9 cellular contexts compared by ENCODE assay signal in the genomic region with DNA sequence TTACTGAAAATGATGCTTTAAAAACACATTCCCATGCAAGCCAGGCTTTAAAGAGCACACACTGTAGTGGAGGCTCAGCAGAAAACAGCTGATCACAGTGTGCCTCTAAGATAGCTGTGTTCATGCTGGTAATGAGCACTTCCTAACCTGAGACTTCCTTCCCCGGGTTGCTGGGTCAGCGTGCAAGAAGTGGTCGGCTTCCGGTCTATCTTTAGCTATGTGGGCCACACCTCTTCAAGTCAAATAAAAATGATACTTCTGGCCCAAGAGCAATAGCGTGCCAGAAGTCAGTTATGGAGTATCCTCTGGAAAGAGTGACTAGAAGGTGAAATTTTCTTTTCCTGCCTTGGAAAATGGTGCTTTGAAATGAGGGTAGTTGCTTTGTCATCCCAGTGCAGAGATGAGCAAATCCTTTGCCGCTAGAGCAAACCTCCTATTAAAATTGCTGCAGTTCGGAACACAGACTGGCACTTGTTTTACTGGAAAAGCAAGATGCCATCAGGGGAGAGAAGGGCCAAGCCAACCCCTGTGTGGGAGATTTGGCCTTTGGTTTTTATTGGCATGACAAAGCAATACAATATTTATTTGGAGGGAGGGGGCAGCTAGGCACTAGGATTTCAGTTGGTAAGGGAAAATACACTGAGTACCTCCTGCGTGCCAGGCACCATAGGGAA.
A peak's percentile ranks its signal among the peaks of the same experiment; 100 is the strongest.
DNase-seq lines count a peak whose midpoint lies in the region; ATAC-seq, FAIRE-seq and TF ChIP-seq lines count a peak whose summit lies in the region.
"Had no signal": no experiment of that assay in that cellular context is flagged by ENCODE, and none has a peak within 500 bp of the region (broad histone marks: within the 10 kb centered on the region; RNA-seq: fewer than 3 reads in every experiment).

No MANE protein-coding gene starts in this region.

- peak overlapping the region; percentile 66 to 81 for H3K27ac ChIP-seq in A549

- H3K9me3 ChIP-seq in A549 (no peaks in the 10 kb centered on the region), mucosa of descending colon (no peaks in the 10 kb centered on the region)
- H3K9me3 ChIP-seq: uterus had no signal

- CTCF ChIA-PET in A549 (lab: Yijun Ruan, JAX): interaction anchor here (0.5 to 6.6 kb wide), 22 partner anchors 9 to 242 kb away, joined by 3 to 83 read pairs (median 4); no protein-coding TSS in a partner anchor

- TF ChIP-seq RAD21 in A549 (conservative IDR thresholded peaks at IDR 0.05 in 1 of 2, IDR thresholded peaks at IDR 0.05 in 1 of 2): no peak; a peak in 1 of 5 replicates

- TF ChIP-seq CTCF in A549 (IDR thresholded peaks at IDR 0.05) (no peak), mucosa of descending colon (IDR thresholded peaks at IDR 0.05) (no peak)

- H3K36me3 ChIP-seq in mucosa of descending colon (ENCODE audit: low read depth): no peaks in the 10 kb centered on the region
- H3K36me3 ChIP-seq: uterus had no signal

- H3K4me3 ChIP-seq in A549: peak overlapping the region; percentile 1; the same call in 1 of the 3 replicates
- no peak overlapping the region for H3K4me3 ChIP-seq in mucosa of descending colon
- H3K4me3 ChIP-seq: uterus had no signal

- TF ChIP-seq POLR2A in A549 (IDR thresholded peaks at IDR 0.05; ENCODE audit: low read length): no peak

- in situ Hi-C loops in T47D (cut with HindIII; ENCODE audit: low pct_unique_long_range_greater_than_20kb, low sequenced_read_pairs): no loop called here

- no peak for FAIRE-seq in A549 (lab: Jason Lieb, UNC)

- H3K4me2 ChIP-seq in A549: peak overlapping the region; percentile 73

- POLR2A ChIA-PET in A549 (lab: Yijun Ruan, JAX): interaction anchor here (0.5 to 1.3 kb wide), 8 partner anchors 11 to 136 kb away, joined by 3 to 5 read pairs (median 3); a partner anchor contains a TSS

- peaks cover 64% of the 10 kb centered on the region for H3K4me1 ChIP-seq in A549
- H3K4me1 ChIP-seq in mucosa of descending colon (ENCODE audit: low read depth): peaks cover 34% of the 10 kb centered on the region

- 10% methylated on average over 8 of the region's 8 CpGs for WGBS in A549 (ENCODE audit: missing lambda C conversion rate)

- intact Hi-C loops in mucosa of descending colon (cut with DNase I, micrococcal nuclease): no loop called here

- ATAC-seq in A549 (peak; percentile 72 to 78), mucosa of descending colon (peak; percentile 81), GM18502 (IDR thresholded peaks at IDR 0.05; ENCODE audit: poor library complexity, unreplicated experiment) (no peak), GM18870 (IDR thresholded peaks at IDR 0.05; ENCODE audit: unreplicated experiment) (no peak)

- DNase-seq in A549 (ENCODE audit: low read depth in 1 of 2, low spot score in 1 of 2): peak; percentile 40 to 70
- peak; percentile 32 for DNase-seq in HT1080 (ENCODE audit: low read depth)
- DNase-seq in T47D (ENCODE audit: low read depth in 1 of 2, low spot score in 1 of 2): peak; percentile 25 to 94
- DNase-seq in mucosa of descending colon: peak in 2 of 3 donors; percentile 49 to 51
- no peak for DNase-seq in ureter (ENCODE audit: low spot score)
- no peak for DNase-seq in KG1 (lab: John Stamatoyannopoulos, UW)

- no peak for TF ChIP-seq EP300 in A549 (IDR thresholded peaks at IDR 0.05)

TF ChIP-seq in A549, 52 proteins besides CTCF, POLR2A, EP300 and RAD21:
- TF ChIP-seq RCOR1 (IDR thresholded peaks at IDR 0.05; ENCODE audit: low read depth, low read length): no peak
- TF ChIP-seq, protein P1, sequence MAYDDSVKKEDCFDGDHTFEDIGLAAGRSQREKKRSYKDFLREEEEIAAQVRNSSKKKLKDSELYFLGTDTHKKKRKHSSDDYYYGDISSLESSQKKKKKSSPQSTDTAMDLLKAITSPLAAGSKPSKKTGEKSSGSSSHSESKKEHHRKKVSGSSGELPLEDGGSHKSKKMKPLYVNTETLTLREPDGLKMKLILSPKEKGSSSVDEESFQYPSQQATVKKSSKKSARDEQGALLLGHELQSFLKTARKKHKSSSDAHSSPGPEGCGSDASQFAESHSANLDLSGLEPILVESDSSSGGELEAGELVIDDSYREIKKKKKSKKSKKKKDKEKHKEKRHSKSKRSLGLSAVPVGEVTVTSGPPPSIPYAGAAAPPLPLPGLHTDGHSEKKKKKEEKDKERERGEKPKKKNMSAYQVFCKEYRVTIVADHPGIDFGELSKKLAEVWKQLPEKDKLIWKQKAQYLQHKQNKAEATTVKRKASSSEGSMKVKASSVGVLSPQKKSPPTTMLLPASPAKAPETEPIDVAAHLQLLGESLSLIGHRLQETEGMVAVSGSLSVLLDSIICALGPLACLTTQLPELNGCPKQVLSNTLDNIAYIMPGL (CRISPR knock-in tag; IDR thresholded peaks at IDR 0.05; ENCODE audit: borderline replicate concordance): no peak
- no peak for TF ChIP-seq CBX2 (IDR thresholded peaks at IDR 0.05; ENCODE audit: borderline replicate concordance, low read depth)
- TF ChIP-seq NR3C1 (IDR thresholded peaks at IDR 0.05): no peak
- no peak for TF ChIP-seq ZFP36 (IDR thresholded peaks at IDR 0.05; ENCODE audit: borderline replicate concordance, partially characterized antibody)
- TF ChIP-seq POLR2AphosphoS2 (conservative IDR thresholded peaks at IDR 0.05; ENCODE audit: low read length): no peak
- TF ChIP-seq, protein P2, sequence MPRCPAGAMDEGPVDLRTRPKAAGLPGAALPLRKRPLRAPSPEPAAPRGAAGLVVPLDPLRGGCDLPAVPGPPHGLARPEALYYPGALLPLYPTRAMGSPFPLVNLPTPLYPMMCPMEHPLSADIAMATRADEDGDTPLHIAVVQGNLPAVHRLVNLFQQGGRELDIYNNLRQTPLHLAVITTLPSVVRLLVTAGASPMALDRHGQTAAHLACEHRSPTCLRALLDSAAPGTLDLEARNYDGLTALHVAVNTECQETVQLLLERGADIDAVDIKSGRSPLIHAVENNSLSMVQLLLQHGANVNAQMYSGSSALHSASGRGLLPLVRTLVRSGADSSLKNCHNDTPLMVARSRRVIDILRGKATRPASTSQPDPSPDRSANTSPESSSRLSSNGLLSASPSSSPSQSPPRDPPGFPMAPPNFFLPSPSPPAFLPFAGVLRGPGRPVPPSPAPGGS (IDR thresholded peaks at IDR 0.05): no peak
- TF ChIP-seq, protein P3, sequence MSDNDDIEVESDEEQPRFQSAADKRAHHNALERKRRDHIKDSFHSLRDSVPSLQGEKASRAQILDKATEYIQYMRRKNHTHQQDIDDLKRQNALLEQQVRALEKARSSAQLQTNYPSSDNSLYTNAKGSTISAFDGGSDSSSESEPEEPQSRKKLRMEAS (IDR thresholded peaks at IDR 0.05): 0 out of 2 replicates have a peak, but pooled peaks have one; percentile 26
- no peak for TF ChIP-seq NFE2L2 (conservative IDR thresholded peaks at IDR 0.05; ENCODE audit: low read length)
- no peak for TF ChIP-seq KDM5A (IDR thresholded peaks at IDR 0.05)
- TF ChIP-seq FOSL2 (IDR thresholded peaks at IDR 0.05): no peak
- TF ChIP-seq FOSL2 (CRISPR knock-in tag; IDR thresholded peaks at IDR 0.05): no peak
- no peak for TF ChIP-seq RNF2 (IDR thresholded peaks at IDR 0.05; ENCODE audit: borderline replicate concordance, low read depth)
- no peak for TF ChIP-seq EHF (CRISPR knock-in tag; IDR thresholded peaks at IDR 0.05)
- peak; percentile 54 for TF ChIP-seq MAFK (IDR thresholded peaks at IDR 0.05; ENCODE audit: partially characterized antibody)
- 0 out of 2 replicates have a peak, but pooled peaks have one; percentile 17 for TF ChIP-seq GATA3 (IDR thresholded peaks at IDR 0.05; ENCODE audit: borderline replicate concordance)
- no peak for TF ChIP-seq PHF8 (IDR thresholded peaks at IDR 0.05; ENCODE audit: borderline replicate concordance, low read depth)
- TF ChIP-seq SMC3 (IDR thresholded peaks at IDR 0.05): no peak; the same call in 2 of the 3 replicates
- TF ChIP-seq TP53 (CRISPR knock-in tag; IDR thresholded peaks at IDR 0.05): no peak
- TF ChIP-seq RARB (CRISPR knock-in tag; IDR thresholded peaks at IDR 0.05): no peak
- TF ChIP-seq, protein P4, sequence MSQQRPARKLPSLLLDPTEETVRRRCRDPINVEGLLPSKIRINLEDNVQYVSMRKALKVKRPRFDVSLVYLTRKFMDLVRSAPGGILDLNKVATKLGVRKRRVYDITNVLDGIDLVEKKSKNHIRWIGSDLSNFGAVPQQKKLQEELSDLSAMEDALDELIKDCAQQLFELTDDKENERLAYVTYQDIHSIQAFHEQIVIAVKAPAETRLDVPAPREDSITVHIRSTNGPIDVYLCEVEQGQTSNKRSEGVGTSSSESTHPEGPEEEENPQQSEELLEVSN (IDR thresholded peaks at IDR 0.05; ENCODE audit: borderline replicate concordance, low read depth): no peak
- TF ChIP-seq ESRRA (IDR thresholded peaks at IDR 0.05; ENCODE audit: borderline replicate concordance, low read length): no peak
- TF ChIP-seq JUNB (IDR thresholded peaks at IDR 0.05): no peak
- TF ChIP-seq FOXS1 (CRISPR knock-in tag; IDR thresholded peaks at IDR 0.05): no peak

Comparison
In these comparisons a context has a peak if more than half of its experiments do, and no peak if none do; other contexts are left out.
1. ATAC-seq: peak in A549 (2 of 2) and mucosa of descending colon (single experiment); none in GM18502 (single experiment) and GM18870 (single experiment).
2. DNase-seq: peak in A549 (2 of 2), HT1080 (single experiment), T47D (2 of 2) and mucosa of descending colon (2 of 3); none in ureter (single experiment) and KG1 (single experiment).